Comparison of ENCODE assay signal across 26 cellular contexts in genomic region chr7:158357898-158358821, GRCh38.
"Had no signal": no experiment of that assay in that cellular context is flagged by ENCODE, and none has a peak within 500 bp of the region (broad histone marks: within the 10 kb centered on the region; RNA-seq: fewer than 3 reads in every experiment).

No MANE protein-coding gene starts in this region.

- H3K36me3 Mint-ChIP-seq: activated naive CD8-positive, alpha-beta T cell; memory B cell had no signal

- H3K4me1 Mint-ChIP-seq: memory B cell, nephron had no signal

- H3K9me3 Mint-ChIP-seq: activated T-helper 2 cell treated with anti-CD3 and anti-CD28 coated beads, Interferon-gamma antibody, Interleukin-2, Interleukin-4, amounts not matched to agents 10 μg/mL and 5 μg/mL and 100 μg/mL, durations not matched to agents 14 hours and 24 hours and 36 hours; T-helper 2 cell treated with Interferon-gamma antibody and Interleukin-4, amounts not matched to agents 5 μg/mL and 100 μg/mL, for 36 hours had no signal

- H3K27ac ChIP-seq: adrenal gland, ascending aorta, brain microvascular endothelial cell, colonic mucosa, esophagus squamous epithelium, gastrocnemius medialis, prostate gland, tibial nerve, uterus, VCaP had no signal

- H3K27ac Mint-ChIP-seq: activated naive CD8-positive, alpha-beta T cell; activated T-helper 2 cell treated with anti-CD3 and anti-CD28 coated beads, Interferon-gamma antibody, Interleukin-2, Interleukin-4, amounts not matched to agents 10 μg/mL and 5 μg/mL and 100 μg/mL, durations not matched to agents 14 hours and 24 hours and 36 hours; memory B cell; nephron; stimulated activated naive CD8-positive, alpha-beta T cell treated with anti-CD3 and anti-CD28 coated beads, Interleukin-15, Interleukin-2, amounts not matched to agents 100 ng/mL and 50 ng/mL, for 24 hours; T-helper 2 cell treated with Interferon-gamma antibody and Interleukin-4, amounts not matched to agents 5 μg/mL and 100 μg/mL, for 36 hours had no signal

- H3K4me3 ChIP-seq: adrenal gland, ascending aorta, colonic mucosa, esophagus squamous epithelium, gastrocnemius medialis, prostate gland, tibial nerve, uterus had no signal

- H3K27me3 Mint-ChIP-seq: stimulated activated naive CD8-positive, alpha-beta T cell treated with anti-CD3 and anti-CD28 coated beads, Interleukin-15, Interleukin-2, amounts not matched to agents 100 ng/mL and 50 ng/mL, for 24 hours had no signal

- H3K4me1 ChIP-seq: adrenal gland, ascending aorta, colonic mucosa, esophagus squamous epithelium, gastrocnemius medialis, prostate gland, tibial nerve, uterus had no signal

- H3K36me3 ChIP-seq: adrenal gland, ascending aorta, brain microvascular endothelial cell, colonic mucosa, esophagus squamous epithelium, gastrocnemius medialis, prostate gland, tibial nerve, uterus had no signal

- ATAC-seq: activated CD4-positive, CD25-positive, alpha-beta regulatory T cell treated with anti-CD3 and anti-CD28 coated beads, Interleukin-2, amount 50 U/mL, for 24 hours; gastrocnemius medialis; right cardiac atrium; SK-N-SH treated with all-trans-retinoic acid at 6 μM for 48 hours had no signal

- DNase-seq: activated naive CD4-positive, alpha-beta T cell; activated T-cell treated with anti-CD3 and anti-CD28 coated beads, Interleukin-2, amount 50 U/mL, for 1 hour; brain microvascular endothelial cell; central memory CD4-positive, alpha-beta T cell; colonic mucosa; esophagus squamous epithelium; gastrocnemius medialis; hippocampal formation; kidney glomerular epithelial cell; right cardiac atrium; stimulated activated CD4-positive, alpha-beta T cell treated with anti-CD3 and anti-CD28 coated beads, Interleukin-1b, Interleukin-23, amount 100 ng/mL, for 48 hours; substantia nigra had no signal

- H3K4me3 Mint-ChIP-seq: activated naive CD8-positive, alpha-beta T cell; memory B cell; nephron; stimulated activated naive CD8-positive, alpha-beta T cell treated with anti-CD3 and anti-CD28 coated beads, Interleukin-15, Interleukin-2, amounts not matched to agents 100 ng/mL and 50 ng/mL, for 24 hours; T-helper 2 cell treated with Interferon-gamma antibody and Interleukin-4, amounts not matched to agents 5 μg/mL and 100 μg/mL, for 36 hours had no signal

- H3K9me3 ChIP-seq: adrenal gland, colonic mucosa, esophagus squamous epithelium, gastrocnemius medialis, prostate gland, uterus had no signal

- H3K27me3 ChIP-seq: adrenal gland, ascending aorta, brain microvascular endothelial cell, colonic mucosa, gastrocnemius medialis, tibial nerve, uterus had no signal
